Comparison of ENCODE assay signal across 8 cellular contexts in genomic region chr12:55930771-55931316, GRCh38. TPM values are rescaled to one million over a fixed set of nuclear protein-coding genes. Genes with fewer than 3 reads are reported as not detected.
DNase-seq lines count a peak whose midpoint lies in the region; TF ChIP-seq lines count a peak whose summit lies in the region.

DGKA (plus strand) TSS chr12:55931162; CDS start chr12:55936504, 5,342 bp downstream.

- DNase-seq in GM10266 (ENCODE audit: extremely low spot score) (peak; percentile 85), SKM-1 treated with dmso at 0.1 percent for 144 hours (lab: John Stamatoyannopoulos, UW; ENCODE audit: unreplicated experiment) (peak; percentile 21), left ventricle myocardium inferior (peak; percentile 25), pulmonary artery endothelial cell (ENCODE audit: low read depth, low spot score) (no peak), uterus (peak; percentile 41 to 48), NCI-H128 (lab: John Stamatoyannopoulos, UW; ENCODE audit: unreplicated experiment) (no peak)
- DNase-seq in activated naive CD8-positive, alpha-beta T cell treated with anti-CD3 and anti-CD28 coated beads, Interleukin-2, amount 50 U/mL, for 16 hours (ENCODE audit: low read depth, low spot score) = peak; percentile 54

- H3K27me3 ChIP-seq in left ventricle myocardium inferior (ENCODE audit: low read depth) (no peaks in the 10 kb centered on the region), uterus (no peaks in the 10 kb centered on the region)

- no peak for TF ChIP-seq POLR2A in uterus (IDR thresholded peaks at IDR 0.05)

- TF ChIP-seq CTCF in GM10266 (IDR thresholded peaks at IDR 0.05; ENCODE audit: control insufficient read depth, insufficient read depth, low read depth, missing control alignments) = peak; percentile 56
- TF ChIP-seq CTCF in LNCAP (IDR thresholded peaks at IDR 0.05) = peak; percentile 61
- peak; percentile 64 for TF ChIP-seq CTCF in left ventricle myocardium inferior (IDR thresholded peaks at IDR 0.05; ENCODE audit: borderline replicate concordance)
- TF ChIP-seq CTCF in uterus (IDR thresholded peaks at IDR 0.05) = peak; percentile 40 to 66 (median 50)

- no peaks in the 10 kb centered on the region for H3K36me3 ChIP-seq in left ventricle myocardium inferior
- H3K36me3 ChIP-seq in uterus = no peaks in the 10 kb centered on the region

- H3K27ac ChIP-seq in left ventricle myocardium inferior (replicated peaks) (peak within 1 kb of the TSS; percentile 91), uterus (peak within 1 kb of the TSS; percentile 83 to 91)

- H3K4me3 ChIP-seq in left ventricle myocardium inferior (peak within 1 kb of the TSS; percentile 84), uterus (peak within 1 kb of the TSS; percentile 77 to 79)

- intact Hi-C loops in left ventricle myocardium inferior (cut with micrococcal nuclease) = loop anchor here (10.0 kb wide), 1 partner anchor 106 kb away; the partner anchor contains the start of gene DNAJC14
- intact Hi-C loops in uterus (cut with DNase I; ENCODE audit: low total_unique reads) = loop anchor here (5.0 kb wide), 1 partner anchor 104 kb away; the partner anchor contains the start of gene DNAJC14

- peaks cover 75% of the 10 kb centered on the region for H3K4me1 ChIP-seq in left ventricle myocardium inferior
- H3K4me1 ChIP-seq in uterus = peaks cover 7 to 9% of the 10 kb centered on the region in 2 donors

- H3K9me3 ChIP-seq in left ventricle myocardium inferior (replicated peaks) (no peaks in the 10 kb centered on the region), uterus (no peaks in the 10 kb centered on the region)

RNA-seq across cellular contexts. Expression of gene DGKA, which starts in this region (rescaled TPM):
- 6.5 TPM for total RNA-seq in left ventricle myocardium inferior
- total RNA-seq in pulmonary artery endothelial cell = 32.3 and 36.0 TPM in 2 replicates
- 100 to 1,000 TPM in 1 of 4 donors, 10 to 100 TPM in 3; 24.0 to 183 (median 55.1) TPM for total RNA-seq in uterus

Comparison
In these comparisons a context has a peak if more than half of its experiments do, and no peak if none do; other contexts are left out.
1. DNase-seq: peak in GM10266 (single experiment), SKM-1 treated with dmso at 0.1 percent for 144 hours (single experiment), activated naive CD8-positive, alpha-beta T cell treated with anti-CD3 and anti-CD28 coated beads, Interleukin-2, amount 50 U/mL, for 16 hours (single experiment), left ventricle myocardium inferior (single experiment) and uterus (2 of 2); none in pulmonary artery endothelial cell (single experiment) and NCI-H128 (single experiment).
2. Peak in every context shown above with its lines, with median percentiles within 50 percentile points of each other: CTCF ChIP-seq.